In the genomic region with DNA sequence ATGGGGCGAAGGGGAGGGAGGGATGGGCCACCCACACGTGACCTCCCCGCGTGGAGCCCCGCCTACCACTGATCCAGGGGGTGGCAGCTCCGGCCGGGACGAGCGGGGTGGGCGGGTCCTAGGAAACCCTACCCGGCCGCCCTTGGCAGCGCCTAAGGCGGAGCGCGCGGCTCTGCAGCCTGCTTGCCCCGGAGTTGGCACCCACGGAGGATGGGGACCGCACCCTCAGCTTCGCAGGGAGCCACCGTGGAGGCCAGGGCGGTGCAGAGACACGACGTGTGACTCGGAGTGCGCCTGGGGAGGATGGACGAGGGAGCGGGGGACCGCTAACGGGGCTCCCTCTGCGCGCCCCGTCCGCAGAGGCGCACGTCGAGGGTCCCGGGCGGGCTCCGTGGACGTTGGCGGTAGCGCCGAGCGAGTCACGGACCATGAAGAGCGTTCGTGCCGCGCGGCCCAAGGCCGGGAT, we compare ENCODE assay signal across 8 cellular contexts. TPM values are rescaled to one million over a fixed set of nuclear protein-coding genes. Genes with fewer than 3 reads are reported as not detected.
DNase-seq lines count a peak whose midpoint lies in the region; ATAC-seq and TF ChIP-seq lines count a peak whose summit lies in the region.

A gene with protein sequence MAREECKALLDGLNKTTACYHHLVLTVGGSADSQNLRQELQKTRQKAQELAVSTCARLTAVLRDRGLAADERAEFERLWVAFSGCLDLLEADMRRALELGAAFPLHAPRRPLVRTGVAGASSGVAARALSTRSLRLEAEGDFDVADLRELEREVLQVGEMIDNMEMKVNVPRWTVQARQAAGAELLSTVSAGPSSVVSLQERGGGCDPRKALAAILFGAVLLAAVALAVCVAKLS (plus strand): TSS at position 129 of the 466 bp plus-strand sequence. CDS start 416 bp downstream, outside the sequence.

- H4K91ac ChIP-seq in trophoblast cell (ENCODE audit: low read depth, low read length): peak within 1 kb of the TSS; percentile 63

- peak; percentile 59 for DNase-seq in SIG-M5 treated with dmso at 0.1 percent for 504 hours (lab: John Stamatoyannopoulos, UW; ENCODE audit: unreplicated experiment)
- no peak for DNase-seq in SIG-M5 (lab: John Stamatoyannopoulos, UW)
- no peak for DNase-seq in LNCaP clone FGC (ENCODE audit: low read depth)
- DNase-seq in amniotic epithelial cell (ENCODE audit: low read depth): peak; percentile 57
- peak; percentile 92 for DNase-seq in left cardiac atrium
- peak; percentile 54 to 71 for DNase-seq in trophoblast cell
- peak; percentile 73 to 77 for DNase-seq in uterus

- no CpG with 5 or more reads among the region's 53 CpGs for WGBS in trophoblast cell (ENCODE audit: extremely low coverage, insufficient coverage, insufficient read length)

- H2BK5ac ChIP-seq in trophoblast cell (ENCODE audit: low read depth, low read length, poor library complexity): no peak within 1 kb of the TSS

- H3K27ac ChIP-seq in SU-DHL-6 (ENCODE audit: low read depth, low read length) (peak within 1 kb of the TSS; percentile 38), trophoblast cell (ENCODE audit: low read depth, low read length) (no peak within 1 kb of the TSS), uterus (peak within 1 kb of the TSS; percentile 74 to 77)

- H2AFZ ChIP-seq in SU-DHL-6 (ENCODE audit: low read depth, low read length, severe bottlenecking) (peak within 1 kb of the TSS; percentile 71), trophoblast cell (ENCODE audit: insufficient read depth, low read length, poor library complexity) (peak within 1 kb of the TSS; percentile 90)

- H3K9me3 ChIP-seq in SU-DHL-6 (ENCODE audit: insufficient read depth, low read length): no peaks in the 10 kb centered on the region
- peaks cover 3% of the 10 kb centered on the region for H3K9me3 ChIP-seq in trophoblast cell (ENCODE audit: insufficient read depth, low read depth, low read length)
- no peaks in the 10 kb centered on the region for H3K9me3 ChIP-seq in uterus

- peaks cover 5% of the 10 kb centered on the region for H3K79me1 ChIP-seq in trophoblast cell (ENCODE audit: low read length)

- H3K27me3 ChIP-seq in SU-DHL-6 (ENCODE audit: low read length) (no peaks in the 10 kb centered on the region), trophoblast cell (ENCODE audit: insufficient read depth, low read length) (peaks cover 21% of the 10 kb centered on the region), uterus (peaks cover 0 to 13% of the 10 kb centered on the region in 2 donors)

- H3F3A ChIP-seq in SU-DHL-6 (ENCODE audit: insufficient read depth): no peaks in the 10 kb centered on the region

- intact Hi-C loops in left cardiac atrium (cut with DNase I): no loop called here
- intact Hi-C loops in uterus (cut with DNase I; ENCODE audit: low total_unique reads): no loop called here

- peak within 1 kb of the TSS; percentile 81 for H3K9ac ChIP-seq in SU-DHL-6 (ENCODE audit: low read length)
- peak within 1 kb of the TSS; percentile 81 for H3K9ac ChIP-seq in trophoblast cell (ENCODE audit: low read length)

- H3K9me2 ChIP-seq in SU-DHL-6 (replicated peaks; ENCODE audit: insufficient read depth, low read length): no peaks in the 10 kb centered on the region

- H3K4me3 ChIP-seq in LNCaP clone FGC (ENCODE audit: low read depth, low read length): peak within 1 kb of the TSS; percentile 80
- H3K4me3 ChIP-seq in SU-DHL-6 (ENCODE audit: insufficient read depth, low read length, poor library complexity, severe bottlenecking): peak within 1 kb of the TSS; percentile 85
- H3K4me3 ChIP-seq in trophoblast cell (ENCODE audit: low read depth, low read length): peak within 1 kb of the TSS; percentile 91
- H3K4me3 ChIP-seq in uterus: peak within 1 kb of the TSS; percentile 69 to 87

- ATAC-seq in left cardiac atrium: peak; percentile 81 to 93

- H3K4ac ChIP-seq in trophoblast cell (ENCODE audit: low read depth, low read length): peak within 1 kb of the TSS; percentile 88

- peak within 1 kb of the TSS; percentile 90 for H3K14ac ChIP-seq in trophoblast cell (ENCODE audit: low read length)

- no peak within 1 kb of the TSS for H3K23ac ChIP-seq in trophoblast cell (ENCODE audit: low read length)

- peak within 1 kb of the TSS; percentile 90 for H3K18ac ChIP-seq in trophoblast cell (ENCODE audit: low read length)

- H4K8ac ChIP-seq in trophoblast cell (ENCODE audit: low read depth, low read length): peak within 1 kb of the TSS; percentile 91

- H2AK5ac ChIP-seq in trophoblast cell (ENCODE audit: low read length): no peak within 1 kb of the TSS

- peaks cover 13% of the 10 kb centered on the region; the same call in 1 of the 2 replicates for H4K20me1 ChIP-seq in SU-DHL-6 (ENCODE audit: low read depth, low read length)

- peak within 1 kb of the TSS; percentile 68 for H3K4me2 ChIP-seq in SU-DHL-6 (ENCODE audit: low read depth, low read length, poor library complexity, severe bottlenecking)
- peak within 1 kb of the TSS; percentile 93 for H3K4me2 ChIP-seq in trophoblast cell (ENCODE audit: low read length)

- peak within 1 kb of the TSS; percentile 47 for H2BK120ac ChIP-seq in trophoblast cell (ENCODE audit: insufficient read depth, low read length, poor library complexity)

- peak within 1 kb of the TSS; percentile 70 for H4K12ac ChIP-seq in trophoblast cell (ENCODE audit: low read depth, low read length)

- no peak within 1 kb of the TSS for H2BK12ac ChIP-seq in trophoblast cell (ENCODE audit: low read length)

- H3K36me3 ChIP-seq in SU-DHL-6 (ENCODE audit: low read length) (no peaks in the 10 kb centered on the region), trophoblast cell (ENCODE audit: control insufficient read depth in 1 of 2, insufficient read depth in 2 of 2, low read length in 2 of 2) (no peaks in the 10 kb centered on the region), uterus (no peaks in the 10 kb centered on the region)

- H3K4me1 ChIP-seq in trophoblast cell (ENCODE audit: control insufficient read depth in 1 of 2, insufficient read depth in 2 of 2, low read length in 2 of 2) (peaks cover 14 to 17% of the 10 kb centered on the region in 2 experiments), uterus (peaks cover 0 to 3% of the 10 kb centered on the region in 2 donors)

- no peak for TF ChIP-seq CTCF in LNCaP clone FGC (IDR thresholded peaks at IDR 0.05; ENCODE audit: control insufficient read depth, extremely low read depth, insufficient read depth)
- TF ChIP-seq CTCF in SU-DHL-6 (IDR thresholded peaks at IDR 0.05; ENCODE audit: insufficient read depth, low read length, poor library complexity, severe bottlenecking): no peak
- no peak for TF ChIP-seq CTCF in uterus (IDR thresholded peaks at IDR 0.05)

- H3K79me2 ChIP-seq in SU-DHL-6 (ENCODE audit: insufficient read depth, low read length) (peaks cover 42% of the 10 kb centered on the region), trophoblast cell (ENCODE audit: control insufficient read depth, insufficient read depth, low read length, poor library complexity) (peaks cover 12% of the 10 kb centered on the region)

- TF ChIP-seq POLR2A in uterus (IDR thresholded peaks at IDR 0.05): no peak

RNA-seq across cellular contexts. Expression of the gene that starts here (rescaled TPM):
- 10 to 100 TPM in 1 of 2 donors, 1 to 10 TPM in 1; 8.1 to 13.8 TPM for total RNA-seq in left cardiac atrium
- 0.01 TPM in 1 of 2 replicates, not detected in the other for polyA plus RNA-seq in trophoblast cell (2013)
- under 1 TPM in 2 of 4 donors, not detected in 2; 0.29 to 0.62 TPM for total RNA-seq in uterus

Comparison
In these comparisons a context has a peak if more than half of its experiments do, and no peak if none do; other contexts are left out.
1. RNA of the gene that starts here (total RNA-seq): 8.1 to 13.8 TPM in left cardiac atrium; 0.29 to 0.62 TPM in uterus; every median in the first group is over 4 times any median in the second.
2. DNase-seq: peak in SIG-M5 treated with dmso at 0.1 percent for 504 hours (single experiment), amniotic epithelial cell (single experiment), left cardiac atrium (single experiment) and trophoblast cell (2 of 2); none in SIG-M5 (single experiment) and LNCaP clone FGC (single experiment).
3. Peak in DNase-seq, H3K4me3 ChIP-seq and H3K27ac ChIP-seq in uterus; RNA of the gene not detected or under 1 TPM.
4. Peak in every context shown above with its lines, with median percentiles within 50 percentile points of each other: H3K4me3 ChIP-seq.